8 cellular contexts compared by ENCODE assay signal in the genomic region with DNA sequence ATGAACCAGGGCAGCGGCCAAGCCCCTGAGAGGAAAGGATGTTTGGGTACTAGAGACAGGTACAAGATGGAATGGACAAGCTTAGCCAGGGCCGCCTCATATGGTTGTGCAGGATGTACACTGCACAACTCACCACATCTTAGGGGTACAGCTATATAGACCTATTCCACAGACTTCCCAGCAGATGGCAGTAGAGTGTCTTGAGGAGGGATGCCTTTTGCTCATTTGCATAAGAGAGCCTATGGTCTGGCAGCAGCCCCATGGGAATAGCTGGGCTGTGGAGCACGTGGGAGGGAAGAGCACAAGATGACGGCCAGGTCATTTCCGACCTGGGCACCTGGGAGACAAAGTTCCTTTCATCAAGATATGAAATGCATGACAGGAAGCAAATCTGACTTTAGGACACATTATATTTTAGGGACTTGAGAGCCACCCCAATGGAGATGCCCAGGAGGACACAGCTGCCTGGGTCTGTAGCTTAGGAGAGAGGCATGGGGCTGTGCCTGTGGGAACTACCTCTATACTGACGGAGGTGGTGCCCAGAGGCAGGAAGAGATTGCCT.
A peak's percentile ranks its signal among the peaks of the same experiment; 100 is the strongest.
DNase-seq lines count a peak whose midpoint lies in the region; ATAC-seq and TF ChIP-seq lines count a peak whose summit lies in the region.

No MANE protein-coding gene starts in this region.

- H3K4me1 Mint-ChIP-seq in HFFc6 (ENCODE audit: low read depth), result no peaks in the 10 kb centered on the region

- peak; percentile 85 to 91 for ATAC-seq in lower lobe of right lung

- DNase-seq in AG09319 (ENCODE audit: extremely low read depth, low read depth) (peak; percentile 36), HFFc6 (peak; percentile 75), LNCaP clone FGC (ENCODE audit: low read depth) (peak; percentile 68), coronary artery (ENCODE audit: low spot score) (no peak), lower lobe of right lung (no peak)
- no peak for DNase-seq in stimulated activated naive CD4-positive, alpha-beta T cell (lab: John Stamatoyannopoulos, UW)

- H3K9me3 ChIP-seq in OCI-LY3 (ENCODE audit: insufficient read depth, low read length), result no peaks in the 10 kb centered on the region
- no peaks in the 10 kb centered on the region for H3K9me3 ChIP-seq in lower lobe of right lung

- no peak overlapping the region for H3K27ac ChIP-seq in OCI-LY3 (ENCODE audit: low read length)
- no peak overlapping the region for H3K27ac ChIP-seq in coronary artery
- H3K27ac ChIP-seq in lower lobe of right lung, result no peak overlapping the region

- H3K79me2 ChIP-seq in OCI-LY3 (ENCODE audit: low read length), result no peaks in the 10 kb centered on the region

- H3K9ac ChIP-seq in OCI-LY3 (ENCODE audit: low read length), result no peak overlapping the region

- H3K27me3 ChIP-seq in OCI-LY3 (ENCODE audit: low read depth, low read length) (peaks cover 10% of the 10 kb centered on the region), lower lobe of right lung (ENCODE audit: low read depth) (no peaks in the 10 kb centered on the region)

- no peak overlapping the region for H3K27ac Mint-ChIP-seq in HFFc6

- H3K27me3 Mint-ChIP-seq in HFFc6 (ENCODE audit: insufficient read depth), result peaks cover 15% of the 10 kb centered on the region

- H4K20me1 ChIP-seq in OCI-LY3 (ENCODE audit: insufficient read depth, low read length), result no peaks in the 10 kb centered on the region

- no peaks in the 10 kb centered on the region for H3K36me3 Mint-ChIP-seq in HFFc6 (ENCODE audit: low read depth)

- H3K4me3 Mint-ChIP-seq in HFFc6, result no peak overlapping the region

- H2AFZ ChIP-seq in OCI-LY3 (ENCODE audit: low read depth, low read length), result no peak overlapping the region; the same call in 1 of the 2 replicates

- H3K36me3 ChIP-seq in OCI-LY3 (replicated peaks; ENCODE audit: low read depth, low read length), result no peaks in the 10 kb centered on the region
- no peaks in the 10 kb centered on the region for H3K36me3 ChIP-seq in lower lobe of right lung

- H3K4me1 ChIP-seq in OCI-LY3 (ENCODE audit: low read length) (peaks cover 7% of the 10 kb centered on the region), lower lobe of right lung (no peaks in the 10 kb centered on the region)

- TF ChIP-seq CTCF in AG09319 (IDR thresholded peaks at IDR 0.05; ENCODE audit: low read depth, low read length), result peak; percentile 73
- TF ChIP-seq CTCF in GM12875 (IDR thresholded peaks at IDR 0.05; ENCODE audit: borderline replicate concordance, insufficient read depth, low read depth, low read length), result peak; percentile 74
- TF ChIP-seq CTCF in HFFc6 (IDR thresholded peaks at IDR 0.05), result peak; percentile 89
- peak; percentile 80 for TF ChIP-seq CTCF in LNCaP clone FGC (IDR thresholded peaks at IDR 0.05; ENCODE audit: control insufficient read depth, extremely low read depth, insufficient read depth)
- TF ChIP-seq CTCF in OCI-LY3 (IDR thresholded peaks at IDR 0.05; ENCODE audit: low read depth, low read length), result peak; percentile 60
- TF ChIP-seq CTCF in coronary artery (IDR thresholded peaks at IDR 0.05), result peak; percentile 54
- peak; percentile 69 for TF ChIP-seq CTCF in lower lobe of right lung (IDR thresholded peaks at IDR 0.05)

- H3K4me3 ChIP-seq in GM12875 (ENCODE audit: low read depth, low read length) (no peak overlapping the region), LNCaP clone FGC (ENCODE audit: low read depth, low read length) (no peak overlapping the region), OCI-LY3 (ENCODE audit: low read length) (no peak overlapping the region), coronary artery (no peak overlapping the region), lower lobe of right lung (no peak overlapping the region)

- 0 out of 2 replicates have a peak overlapping the region, but pooled peaks have one; percentile 29 for H3K4me2 ChIP-seq in OCI-LY3 (ENCODE audit: low read length)

- intact Hi-C loops in lower lobe of right lung (cut with DNase I), result no loop called here

- H3K9me3 Mint-ChIP-seq in HFFc6, result no peaks in the 10 kb centered on the region

Comparison
In these comparisons a context has a peak if more than half of its experiments do, and no peak if none do; other contexts are left out.
1. DNase-seq: peak in AG09319 (single experiment), HFFc6 (single experiment) and LNCaP clone FGC (single experiment); none in coronary artery (single experiment), lower lobe of right lung (single experiment) and stimulated activated naive CD4-positive, alpha-beta T cell (0 of 6).
2. Peak in every context shown above with its lines, with median percentiles within 50 percentile points of each other: CTCF ChIP-seq.